12 cellular contexts compared by ENCODE assay signal in genomic region chr3:98784666-98785600, GRCh38. TPM values are rescaled to one million over a fixed set of nuclear protein-coding genes. Genes with fewer than 3 reads are reported as not detected.
A peak's percentile ranks its signal among the peaks of the same experiment; 100 is the strongest.
DNase-seq lines count a peak whose midpoint lies in the region; ATAC-seq and TF ChIP-seq lines count a peak whose summit lies in the region.
"Had no signal": no experiment of that assay in that cellular context is flagged by ENCODE, and none has a peak within 500 bp of the region (broad histone marks: within the 10 kb centered on the region; RNA-seq: fewer than 3 reads in every experiment).

No MANE protein-coding gene starts in this region.

- no peaks in the 10 kb centered on the region for H3K4me1 Mint-ChIP-seq in activated CD4-positive, alpha-beta T cell treated with anti-CD3 and anti-CD28 coated beads, Interleukin-2, amount 10 ng/mL, durations not matched to agents 7 days and 5 days

- H3K36me3 Mint-ChIP-seq in activated CD4-positive, alpha-beta T cell treated with anti-CD3 and anti-CD28 coated beads, Interleukin-2, amount 10 ng/mL, durations not matched to agents 7 days and 5 days (ENCODE audit: low read depth), result no peaks in the 10 kb centered on the region

- no peaks in the 10 kb centered on the region for H3K9me3 ChIP-seq in RWPE2 (ENCODE audit: severe bottlenecking)

- ATAC-seq in RWPE2 (ENCODE audit: low read depth) (peak; percentile 92), HG03045 (IDR thresholded peaks at IDR 0.05; ENCODE audit: unreplicated experiment) (no peak), HG02981 (IDR thresholded peaks at IDR 0.05; ENCODE audit: unreplicated experiment) (no peak)

- DNase-seq in GF-D8 (lab: John Stamatoyannopoulos, UW) (peak; percentile 64), RWPE2 (ENCODE audit: low spot score) (no peak), fibroblast of pulmonary artery (ENCODE audit: low read depth) (peak; percentile 96), renal cortical epithelial cell (ENCODE audit: low read depth) (peak; percentile 94)
- DNase-seq in activated CD4-positive, alpha-beta T cell treated with anti-CD3 and anti-CD28 coated beads for 1 hour, result no peak
- no peak for DNase-seq in activated CD4-positive, alpha-beta T cell treated with anti-CD3 and anti-CD28 coated beads, Interleukin-2, amount 10 ng/mL, durations not matched to agents 7 days and 5 days
- DNase-seq: activated T-cell treated with anti-CD3 and anti-CD28 coated beads, Interleukin-2, amount 50 U/mL, for 24 hours; DMS79 treated with DMSO at 0.1 percent for 48 hours; NCI-H2029; SW 1271 had no signal

- H3K27ac Mint-ChIP-seq in activated CD4-positive, alpha-beta T cell treated with anti-CD3 and anti-CD28 coated beads, Interleukin-2, amount 10 ng/mL, durations not matched to agents 7 days and 5 days, result no peak overlapping the region
- H3K27ac Mint-ChIP-seq: activated T-cell treated with anti-CD3 and anti-CD28 coated beads, Interleukin-2, amount 50 U/mL, for 24 hours had no signal

- H3K36me3 ChIP-seq in RWPE2 (ENCODE audit: low read depth), result no peaks in the 10 kb centered on the region

- H3K4me1 ChIP-seq in RWPE2 (ENCODE audit: insufficient read depth, poor library complexity, severe bottlenecking), result peaks cover 13% of the 10 kb centered on the region

- CTCF ChIA-PET in activated CD4-positive, alpha-beta T cell treated with anti-CD3 and anti-CD28 coated beads, Interleukin-2, amount 10 ng/mL, durations not matched to agents 7 days and 5 days (lab: Charles Lee), result interaction anchor here (0.6 kb wide), 1 partner anchor 73 kb away, joined by 3 read pairs; no protein-coding TSS in a partner anchor

- H3K27me3 ChIP-seq in RWPE2 (ENCODE audit: insufficient read depth, poor library complexity, severe bottlenecking), result no peaks in the 10 kb centered on the region

- H3K9me3 Mint-ChIP-seq in activated CD4-positive, alpha-beta T cell treated with anti-CD3 and anti-CD28 coated beads, Interleukin-2, amount 10 ng/mL, durations not matched to agents 7 days and 5 days, result no peaks in the 10 kb centered on the region
- H3K9me3 Mint-ChIP-seq: activated T-cell treated with anti-CD3 and anti-CD28 coated beads, Interleukin-2, amount 50 U/mL, for 24 hours had no signal

- peaks cover 17% of the 10 kb centered on the region for H3K27me3 Mint-ChIP-seq in activated CD4-positive, alpha-beta T cell treated with anti-CD3 and anti-CD28 coated beads, Interleukin-2, amount 10 ng/mL, durations not matched to agents 7 days and 5 days

- POLR2A ChIA-PET in activated CD4-positive, alpha-beta T cell treated with anti-CD3 and anti-CD28 coated beads, Interleukin-2, amount 10 ng/mL, durations not matched to agents 7 days and 5 days (lab: Charles Lee), result no interaction called here

- H3K4me3 ChIP-seq in RWPE2 (ENCODE audit: severe bottlenecking) (no peak overlapping the region), fibroblast of pulmonary artery (replicated peaks; ENCODE audit: low read depth, low read length) (no peak overlapping the region)

- peak overlapping the region; percentile 49 for H3K27ac ChIP-seq in RWPE2 (ENCODE audit: poor library complexity, severe bottlenecking)

- H3K4me3 Mint-ChIP-seq in activated CD4-positive, alpha-beta T cell treated with anti-CD3 and anti-CD28 coated beads, Interleukin-2, amount 10 ng/mL, durations not matched to agents 7 days and 5 days, result no peak overlapping the region
- H3K4me3 Mint-ChIP-seq: activated T-cell treated with anti-CD3 and anti-CD28 coated beads, Interleukin-2, amount 50 U/mL, for 24 hours had no signal

- no peak for TF ChIP-seq CTCF in RWPE2 (IDR thresholded peaks at IDR 0.05; ENCODE audit: poor library complexity, severe bottlenecking)
- TF ChIP-seq CTCF in fibroblast of pulmonary artery (IDR thresholded peaks at IDR 0.05; ENCODE audit: low read length, missing control alignments), result no peak

RNA-seq across cellular contexts. Expression of gene ST3GAL6, which starts 21.8 kb away (rescaled TPM):
- 1.4 and 3.1 TPM in 2 replicates for total RNA-seq in renal cortical epithelial cell
- under 1 TPM; 0.07 to 0.08 TPM for total RNA-seq in activated CD4-positive, alpha-beta T cell treated with anti-CD3 and anti-CD28 coated beads, Interleukin-2, amount 10 ng/mL, durations not matched to agents 7 days and 5 days

Comparison
In these comparisons a context has a peak if more than half of its experiments do, and no peak if none do; other contexts are left out.
1. DNase-seq: peak in GF-D8 (single experiment), fibroblast of pulmonary artery (single experiment) and renal cortical epithelial cell (single experiment); none in RWPE2 (single experiment), activated CD4-positive, alpha-beta T cell treated with anti-CD3 and anti-CD28 coated beads for 1 hour (single experiment) and activated CD4-positive, alpha-beta T cell treated with anti-CD3 and anti-CD28 coated beads, Interleukin-2, amount 10 ng/mL, durations not matched to agents 7 days and 5 days (single experiment).